ENCODE assay signal across 7 cellular contexts in the genomic region with DNA sequence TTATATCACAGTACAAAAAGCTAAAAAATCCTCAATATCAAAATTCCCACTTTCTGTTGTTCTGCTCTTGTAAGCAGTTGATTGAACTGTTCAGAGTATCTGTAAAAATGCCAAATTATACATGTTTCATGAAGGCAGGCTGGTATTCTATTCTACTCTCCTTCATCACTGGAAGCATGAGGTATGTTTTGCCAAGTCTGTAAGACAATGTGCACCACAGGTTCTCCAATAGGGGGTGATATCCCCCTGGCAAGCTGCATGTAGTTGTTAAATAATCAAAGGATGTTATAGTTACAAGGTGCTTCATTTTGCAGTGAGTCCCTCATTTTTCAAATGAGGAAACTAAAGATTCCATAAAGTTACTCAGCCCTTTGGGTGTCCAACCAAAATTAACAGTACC. TPM values are rescaled to one million over a fixed set of nuclear protein-coding genes. Genes with fewer than 3 reads are reported as not detected.
DNase-seq lines count a peak whose midpoint lies in the region; ATAC-seq and TF ChIP-seq lines count a peak whose summit lies in the region.

No MANE protein-coding gene starts in this region.

- peaks cover 20% of the 10 kb centered on the region; the same call in 1 of the 2 replicates for H4K20me1 ChIP-seq in DND-41 (ENCODE audit: insufficient read depth, low read length)

- peak overlapping the region; percentile 0 for H3K27ac Mint-ChIP-seq in memory B cell

- H3K4me3 ChIP-seq in DND-41 (ENCODE audit: low read depth in 1 of 2, low read length in 2 of 2) (no peak overlapping the region), HFF-Myc (replicated peaks; ENCODE audit: low read depth, low read length) (no peak overlapping the region), ascending aorta (no peak overlapping the region)

- no peaks in the 10 kb centered on the region for H3K27me3 Mint-ChIP-seq in memory B cell

- TF ChIP-seq CTCF in DND-41 (IDR thresholded peaks at IDR 0.05; ENCODE audit: borderline replicate concordance, extremely low read depth, low read length, poor library complexity, severe bottlenecking) (peak; percentile 57), HFF-Myc (IDR thresholded peaks at IDR 0.05; ENCODE audit: low read depth, low read length, missing control alignments) (peak; percentile 43), ascending aorta (IDR thresholded peaks at IDR 0.05) (peak; percentile 3 to 39 (median 27))

- ATAC-seq in DND-41 (ENCODE audit: insufficient read depth, low read depth) (peak; percentile 64; the same call in 2 of the 3 replicates), memory B cell (ENCODE audit: low read depth) (peak; percentile 42), GM21526 (IDR thresholded peaks at IDR 0.05; ENCODE audit: low FRiP score, unreplicated experiment) (no peak), HG03025 (IDR thresholded peaks at IDR 0.05; ENCODE audit: low FRiP score, unreplicated experiment) (no peak)

- no peaks in the 10 kb centered on the region for H3K4me1 ChIP-seq in DND-41 (ENCODE audit: insufficient read depth, low read length)
- H3K4me1 ChIP-seq in ascending aorta, result peaks cover 8 to 21% of the 10 kb centered on the region in 2 donors

- no peaks in the 10 kb centered on the region for H3K27me3 ChIP-seq in DND-41 (ENCODE audit: insufficient read depth, low read length, poor library complexity)
- H3K27me3 ChIP-seq in ascending aorta, result no peaks in the 10 kb centered on the region

- DNase-seq in DND-41 (peak; percentile 29), HFF-Myc (ENCODE audit: extremely low read depth, low read depth) (no peak), ascending aorta (ENCODE audit: low spot score in 2 of 2) (no peak), memory B cell (ENCODE audit: low spot score in 2 of 2) (no peak), midbrain (lab: John Stamatoyannopoulos, UW) (no peak)

- intact Hi-C loops in ascending aorta (cut with DNase I), result no loop called here

- H3K4me3 Mint-ChIP-seq in memory B cell, result no peak overlapping the region

- no peak overlapping the region for H3K9ac ChIP-seq in DND-41 (ENCODE audit: low read depth, low read length)

- H3K9me3 ChIP-seq in DND-41 (ENCODE audit: insufficient read depth, low read length, severe bottlenecking) (no peaks in the 10 kb centered on the region), ascending aorta (no peaks in the 10 kb centered on the region)

- H3K4me1 Mint-ChIP-seq in memory B cell, result peaks cover 27% of the 10 kb centered on the region

- H3K27ac ChIP-seq in DND-41 (ENCODE audit: low read length), result no peak overlapping the region
- peak overlapping the region in 1 of 2 donors; percentile 21 for H3K27ac ChIP-seq in ascending aorta

- H3K9me3 Mint-ChIP-seq in memory B cell, result no peaks in the 10 kb centered on the region

- peaks cover 7% of the 10 kb centered on the region for H3K36me3 Mint-ChIP-seq in memory B cell

- peaks cover 42% of the 10 kb centered on the region for H3K36me3 ChIP-seq in DND-41 (ENCODE audit: insufficient read depth, low read length)
- H3K36me3 ChIP-seq in ascending aorta, result peaks cover 0 to 10% of the 10 kb centered on the region in 2 donors

- no peak overlapping the region for H2AFZ ChIP-seq in DND-41 (ENCODE audit: low read depth, low read length)

- H3K4me2 ChIP-seq in DND-41 (ENCODE audit: insufficient read depth, low read length), result no peak overlapping the region

- peaks cover 45% of the 10 kb centered on the region for H3K79me2 ChIP-seq in DND-41 (ENCODE audit: insufficient read depth, low read length)

RNA-seq across cellular contexts. Expression of a gene that starts 15.1 kb away (rescaled TPM):
- 116 TPM for total RNA-seq in ascending aorta

RNA-seq across cellular contexts. Expression of a gene that starts 34.4 kb away (rescaled TPM):
- total RNA-seq in ascending aorta, result 190 TPM

Comparison
In these comparisons a context has a peak if more than half of its experiments do, and no peak if none do; other contexts are left out.
1. ATAC-seq: peak in DND-41 (single experiment) and memory B cell (single experiment); none in GM21526 (single experiment) and HG03025 (single experiment).
2. Peak in every context shown above with its lines, with median percentiles within 50 percentile points of each other: CTCF ChIP-seq.